In genomic region chr7:117480978-117481377, GRCh38 we compare ENCODE assay signal across 22 cellular contexts. TPM values are rescaled to one million over a fixed set of nuclear protein-coding genes. Genes with fewer than 3 reads are reported as not detected.
A peak's percentile ranks its signal among the peaks of the same experiment; 100 is the strongest.
DNase-seq lines count a peak whose midpoint lies in the region; ATAC-seq and TF ChIP-seq lines count a peak whose summit lies in the region.
"Had no signal": no experiment of that assay in that cellular context is flagged by ENCODE, and none has a peak within 500 bp of the region (broad histone marks: within the 10 kb centered on the region; RNA-seq: fewer than 3 reads in every experiment).

No MANE protein-coding gene starts in this region.

- DNase-seq in MCF 10A (ENCODE audit: unreplicated experiment) (peak; percentile 4), breast epithelium (ENCODE audit: low spot score in 2 of 2) (no peak), brain microvascular endothelial cell (no peak), lower lobe of right lung (no peak), upper lobe of right lung (no peak), NCI-H1048 (lab: John Stamatoyannopoulos, UW) (no peak)
- DNase-seq in stimulated activated CD4-positive, alpha-beta T cell treated with anti-CD3 and anti-CD28 coated beads, Interleukin-1b, Interleukin-23, amount 100 ng/mL, for 48 hours = no peak
- DNase-seq: activated CD4-positive, alpha-beta T cell treated with anti-CD3 and anti-CD28 coated beads for 1 hour; activated effector memory CD4-positive, alpha-beta T cell treated with anti-CD3 and anti-CD28 coated beads, Interleukin-2, amount 50 U/mL, for 16 hours; CD8-positive, alpha-beta T cell; cortex of kidney; KG1; NCI-H1417 treated with DMSO at 0.1 percent for 48 hours; NCI-H2227 treated with DMSO at 0.1 percent for 48 hours; ovary had no signal

- no TSS peak for BruUV-seq in MCF 10A (replicated peaks; lab: Mats Ljungman, UMichigan)

- CTCF ChIA-PET in MCF 10A (lab: Yijun Ruan, JAX) = interaction anchor here (0.7 kb wide), 2 partner anchors 136 to 618 kb away, joined by 3 read pairs; no protein-coding TSS in a partner anchor

- no peak overlapping the region for H3K27ac ChIP-seq in breast epithelium
- H3K27ac ChIP-seq in brain microvascular endothelial cell = no peak overlapping the region
- H3K27ac ChIP-seq in lower lobe of right lung = no peak overlapping the region
- H3K27ac ChIP-seq in upper lobe of right lung = no peak overlapping the region
- H3K27ac ChIP-seq: HL-60, ovary, skin epidermis had no signal

- H3K4me3 ChIP-seq in breast epithelium (no peak overlapping the region), brain microvascular endothelial cell (ENCODE audit: low read depth, low read length) (no peak overlapping the region), lower lobe of right lung (peak overlapping the region; percentile 50), upper lobe of right lung (peak overlapping the region; percentile 45)
- H3K4me3 ChIP-seq: ovary, skin epidermis had no signal

- H3K4me3 Mint-ChIP-seq in MCF 10A (ENCODE audit: unreplicated experiment) = no peak overlapping the region
- H3K4me3 Mint-ChIP-seq: CD8-positive, alpha-beta T cell; stimulated activated effector memory CD8-positive, alpha-beta T cell treated with anti-CD3 and anti-CD28 coated beads, Interleukin-12 subunit alpha, Interleukin-12 subunit beta, amount 100 ng/mL, for 72 hours had no signal

- no peak overlapping the region for H3K27ac Mint-ChIP-seq in MCF 10A (ENCODE audit: low read depth, unreplicated experiment)
- H3K27ac Mint-ChIP-seq: CD8-positive, alpha-beta T cell; stimulated activated effector memory CD8-positive, alpha-beta T cell treated with anti-CD3 and anti-CD28 coated beads, Interleukin-12 subunit alpha, Interleukin-12 subunit beta, amount 100 ng/mL, for 72 hours had no signal

- H3K4me1 Mint-ChIP-seq in MCF 10A (ENCODE audit: insufficient read depth, unreplicated experiment) = no peaks in the 10 kb centered on the region
- H3K4me1 Mint-ChIP-seq: stimulated activated effector memory CD8-positive, alpha-beta T cell treated with anti-CD3 and anti-CD28 coated beads, Interleukin-12 subunit alpha, Interleukin-12 subunit beta, amount 100 ng/mL, for 72 hours had no signal

- H3K36me3 Mint-ChIP-seq in MCF 10A (ENCODE audit: insufficient read depth, unreplicated experiment) = no peaks in the 10 kb centered on the region
- H3K36me3 Mint-ChIP-seq: CD8-positive, alpha-beta T cell; stimulated activated effector memory CD8-positive, alpha-beta T cell treated with anti-CD3 and anti-CD28 coated beads, Interleukin-12 subunit alpha, Interleukin-12 subunit beta, amount 100 ng/mL, for 72 hours had no signal

- TF ChIP-seq CTCF in MCF 10A (IDR thresholded peaks at IDR 0.05; ENCODE audit: unreplicated experiment) (no peak), breast epithelium (IDR thresholded peaks at IDR 0.05) (no peak), brain microvascular endothelial cell (IDR thresholded peaks at IDR 0.05; ENCODE audit: low read depth, low read length, missing control alignments) (peak; percentile 9), lower lobe of right lung (IDR thresholded peaks at IDR 0.05) (no peak), upper lobe of right lung (IDR thresholded peaks at IDR 0.05) (no peak)

- TF ChIP-seq POLR2A in breast epithelium (IDR thresholded peaks at IDR 0.05) = no peak

- no peaks in the 10 kb centered on the region for H3K9me3 ChIP-seq in breast epithelium
- H3K9me3 ChIP-seq in lower lobe of right lung = no peaks in the 10 kb centered on the region
- no peaks in the 10 kb centered on the region for H3K9me3 ChIP-seq in upper lobe of right lung
- H3K9me3 ChIP-seq: ovary had no signal

- in situ Hi-C loops in brain microvascular endothelial cell (cut with HindIII; ENCODE audit: low pct_ligation_motif_present, low sequenced_read_pairs) = no loop called here

- ATAC-seq in lower lobe of right lung (peak in 1 of 2 donors; percentile 6), upper lobe of right lung (no peak), HG03135 (IDR thresholded peaks at IDR 0.05; ENCODE audit: unreplicated experiment) (no peak)
- ATAC-seq: CD8-positive, alpha-beta T cell; stimulated activated effector memory CD8-positive, alpha-beta T cell treated with anti-CD3 and anti-CD28 coated beads, Interleukin-12 subunit alpha, Interleukin-12 subunit beta, amount 100 ng/mL, for 72 hours had no signal

- no peaks in the 10 kb centered on the region for H3K36me3 ChIP-seq in breast epithelium
- no peaks in the 10 kb centered on the region for H3K36me3 ChIP-seq in brain microvascular endothelial cell (replicated peaks)
- H3K36me3 ChIP-seq in lower lobe of right lung = no peaks in the 10 kb centered on the region
- H3K36me3 ChIP-seq in upper lobe of right lung = no peaks in the 10 kb centered on the region
- H3K36me3 ChIP-seq: ovary had no signal

- H3K4me1 ChIP-seq in breast epithelium = no peaks in the 10 kb centered on the region
- H3K4me1 ChIP-seq in lower lobe of right lung = no peaks in the 10 kb centered on the region
- no peaks in the 10 kb centered on the region for H3K4me1 ChIP-seq in upper lobe of right lung

- no peaks in the 10 kb centered on the region for H3K9me3 Mint-ChIP-seq in MCF 10A (ENCODE audit: unreplicated experiment)
- H3K9me3 Mint-ChIP-seq: CD8-positive, alpha-beta T cell; stimulated activated effector memory CD8-positive, alpha-beta T cell treated with anti-CD3 and anti-CD28 coated beads, Interleukin-12 subunit alpha, Interleukin-12 subunit beta, amount 100 ng/mL, for 72 hours had no signal

- intact Hi-C loops in MCF 10A (cut with micrococcal nuclease) (no loop called here), breast epithelium (cut with DNase I; ENCODE audit: low total_unique reads) (no loop called here), lower lobe of right lung (cut with DNase I) (no loop called here), upper lobe of right lung (cut with DNase I) (no loop called here)

- peaks cover 91% of the 10 kb centered on the region for H3K27me3 Mint-ChIP-seq in MCF 10A (ENCODE audit: insufficient read depth, unreplicated experiment)

- POLR2A ChIA-PET in MCF 10A (lab: Yijun Ruan, JAX) = no interaction called here

- H3K27me3 ChIP-seq in breast epithelium = peaks cover 0 to 10% of the 10 kb centered on the region in 2 donors
- peaks cover 21% of the 10 kb centered on the region for H3K27me3 ChIP-seq in brain microvascular endothelial cell (replicated peaks)
- H3K27me3 ChIP-seq in lower lobe of right lung (ENCODE audit: low read depth) = peaks cover 13% of the 10 kb centered on the region
- peaks cover 25% of the 10 kb centered on the region for H3K27me3 ChIP-seq in upper lobe of right lung
- H3K27me3 ChIP-seq: ovary had no signal

RNA-seq across cellular contexts. Expression of gene CFTR, which starts 1.2 kb away (rescaled TPM):
- total RNA-seq in MCF 10A (2022) (not detected in 2 replicates), breast epithelium (10 to 100 TPM in 1 of 3 donors, 1 to 10 TPM in 1, not detected in 1; 1.3 to 16.4 TPM), lower lobe of right lung (35.3 TPM), upper lobe of right lung (28.0 TPM)
- total RNA-seq: CD8-positive, alpha-beta T cell had no signal

RNA-seq across cellular contexts. Expression of gene ASZ1, which starts 53.7 kb away (rescaled TPM):
- total RNA-seq in MCF 10A (2022) (not detected in 2 replicates), breast epithelium (not detected), lower lobe of right lung (not detected), upper lobe of right lung (not detected)
- total RNA-seq: CD8-positive, alpha-beta T cell; Daoy; kidney epithelial cell; ovary; ureter had no signal

Comparison
In these comparisons a context has a peak if more than half of its experiments do, and no peak if none do; other contexts are left out.
1. H3K4me3 ChIP-seq: peak in lower lobe of right lung (single experiment) and upper lobe of right lung (single experiment); none in breast epithelium (0 of 3) and brain microvascular endothelial cell (single experiment).